In genomic region chr12:57521475-57522018, GRCh38 we compare ENCODE assay signal across 9 cellular contexts. TPM values are rescaled to one million over a fixed set of nuclear protein-coding genes. Genes with fewer than 3 reads are reported as not detected.
DNase-seq lines count a peak whose midpoint lies in the region; ATAC-seq and TF ChIP-seq lines count a peak whose summit lies in the region.
"Had no signal": no experiment of that assay in that cellular context is flagged by ENCODE, and none has a peak within 500 bp of the region (broad histone marks: within the 10 kb centered on the region; RNA-seq: fewer than 3 reads in every experiment).

No MANE protein-coding gene starts in this region.

- TF ChIP-seq CTCF in AG04450 (IDR thresholded peaks at IDR 0.05; ENCODE audit: low read depth, low read length) (no peak), epithelial cell of esophagus (IDR thresholded peaks at IDR 0.05; ENCODE audit: insufficient read depth, low read depth, low read length, missing control alignments) (peak; percentile 2), natural killer cell (IDR thresholded peaks at IDR 0.05) (no peak)

- peak overlapping the region; percentile 99 for H3K27ac Mint-ChIP-seq in natural killer cell

- peak overlapping the region; percentile 98 for H3K27ac ChIP-seq in AG04450 (ENCODE audit: low read depth, low read length)

- ATAC-seq in natural killer cell (no peak), GM18519 (IDR thresholded peaks at IDR 0.05; ENCODE audit: low FRiP score, unreplicated experiment) (no peak), HG03108 (IDR thresholded peaks at IDR 0.05; ENCODE audit: unreplicated experiment) (no peak), HG03571 (IDR thresholded peaks at IDR 0.05; ENCODE audit: unreplicated experiment) (no peak)

- H3K4me1 Mint-ChIP-seq in natural killer cell: peaks cover 33 to 90% of the 10 kb centered on the region in 2 donors

- no peaks in the 10 kb centered on the region for H3K9me3 Mint-ChIP-seq in natural killer cell

- no peaks in the 10 kb centered on the region for H3K27me3 Mint-ChIP-seq in natural killer cell (ENCODE audit: low read depth in 2 of 2)

- CTCF ChIA-PET in AG04450 (lab: Charles Lee): interaction anchor here (0.7 to 1.1 kb wide), 2 partner anchors 63 to 80 kb away, joined by 5 to 6 read pairs; no protein-coding TSS in a partner anchor

- no peak for DNase-seq in AG04450 (ENCODE audit: low read depth, low spot score)
- peak; percentile 43 for DNase-seq in HuH-7.5 (ENCODE audit: low spot score)
- peak; percentile 17 to 30 for DNase-seq in activated CD4-positive, alpha-beta T cell treated with anti-CD3 and anti-CD28 coated beads, Interleukin-2, amount 50 U/mL, for 48 hours
- DNase-seq in epithelial cell of esophagus (ENCODE audit: low read depth): peak; percentile 60
- peak; percentile 40 for DNase-seq in natural killer cell

- peak overlapping the region; percentile 13; the same call in 1 of the 2 replicates for H3K4me3 ChIP-seq in AG04450 (ENCODE audit: low read depth, low read length)
- no peak overlapping the region for H3K4me3 ChIP-seq in epithelial cell of esophagus (ENCODE audit: low read length)

- H3K4me3 Mint-ChIP-seq in natural killer cell: peak overlapping the region; percentile 97

- peaks cover 5% of the 10 kb centered on the region; the same call in 1 of the 2 replicates for H3K9me3 ChIP-seq in AG04450 (ENCODE audit: control insufficient read depth, insufficient read depth, low read length)

- intact Hi-C loops in natural killer cell (cut with micrococcal nuclease): loop anchor here (2.0 to 5.0 kb wide), 2 partner anchors 35 to 171 kb away; partner anchors contain the start of gene OS9

- POLR2A ChIA-PET in AG04450 (lab: Yijun Ruan, JAX): no interaction called here

- peaks cover 7% of the 10 kb centered on the region for H3K36me3 Mint-ChIP-seq in natural killer cell

- no peaks in the 10 kb centered on the region for H3K27me3 ChIP-seq in AG04450 (ENCODE audit: control insufficient read depth, insufficient read depth, low read length)

RNA-seq across cellular contexts. Expression of gene MBD6, which starts 1.1 kb away (rescaled TPM):
- polyA plus RNA-seq in AG04450 (2011; rRNA removed): 3.3 and 4.9 TPM in 2 replicates
- 7.4 and 7.5 TPM in 2 replicates for polyA minus RNA-seq in AG04450 (2011; rRNA and poly(A)+ RNA removed)
- 100 to 1,000 TPM; 130 to 142 (median 139) TPM for total RNA-seq in natural killer cell

RNA-seq across cellular contexts. Expression of gene DDIT3, which starts 1.2 kb away (rescaled TPM):
- 64.9 and 69.0 TPM in 2 replicates for polyA plus RNA-seq in AG04450 (2011; rRNA removed)
- polyA minus RNA-seq in AG04450 (2011; rRNA and poly(A)+ RNA removed): 28.6 and 30.8 TPM in 2 replicates
- 100 to 1,000 TPM; 117 to 318 (median 182) TPM for total RNA-seq in natural killer cell

RNA-seq across cellular contexts. Expression of gene DCTN2, which starts 25.4 kb away (rescaled TPM):
- 146 and 160 TPM in 2 replicates for polyA plus RNA-seq in AG04450 (2011; rRNA removed)
- 125 and 146 TPM in 2 replicates for polyA minus RNA-seq in AG04450 (2011; rRNA and poly(A)+ RNA removed)
- 10 to 100 TPM; 65.5 to 76.5 (median 71.8) TPM for total RNA-seq in natural killer cell

RNA-seq across cellular contexts. Expression of gene KIF5A, which starts 28.3 kb away (rescaled TPM):
- polyA plus RNA-seq in AG04450 (2011; rRNA removed): 0.38 and 0.45 TPM in 2 replicates
- polyA minus RNA-seq in AG04450 (2011; rRNA and poly(A)+ RNA removed): 0.52 and 0.97 TPM in 2 replicates
- under 1 TPM; 0.09 to 0.40 (median 0.16) TPM for total RNA-seq in natural killer cell
- total RNA-seq: myocyte had no signal

RNA-seq across cellular contexts. Expression of gene MARS1, which starts 33.7 kb away (rescaled TPM):
- polyA plus RNA-seq in AG04450 (2011; rRNA removed): 236 and 252 TPM in 2 replicates
- 230 and 259 TPM in 2 replicates for polyA minus RNA-seq in AG04450 (2011; rRNA and poly(A)+ RNA removed)
- total RNA-seq in natural killer cell: 100 to 1,000 TPM; 200 to 237 (median 218) TPM
